8 cellular contexts compared by ENCODE assay signal in the genomic region with DNA sequence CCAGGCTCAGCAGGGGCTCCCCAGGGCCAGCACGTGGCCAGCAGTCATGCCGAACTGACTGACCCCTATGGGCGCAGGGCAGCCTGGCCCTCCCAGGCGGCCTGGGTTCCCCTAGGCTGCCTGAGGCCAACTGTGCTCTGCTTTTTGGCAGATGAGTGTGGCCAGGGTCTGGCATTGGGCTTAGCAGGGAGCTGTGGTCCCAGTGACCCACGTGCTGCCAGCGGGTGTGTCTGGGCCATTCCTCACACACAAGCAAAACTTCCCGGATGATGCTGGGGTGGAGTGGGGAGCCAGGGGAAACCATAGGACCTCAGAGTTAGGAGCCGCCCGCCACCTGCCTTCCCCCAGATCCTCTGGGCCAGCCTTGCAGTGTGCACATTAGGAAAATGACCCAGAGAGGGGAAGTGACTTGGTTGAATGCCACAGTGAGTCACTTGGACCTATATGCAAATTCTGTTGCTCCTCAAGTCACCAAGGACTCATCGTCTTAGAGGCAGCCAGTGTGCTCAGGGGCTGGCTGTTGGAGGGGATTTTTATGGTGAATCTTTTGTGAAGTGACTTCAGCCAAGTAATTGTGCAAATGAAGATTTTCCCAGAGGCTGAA. TPM values are rescaled to one million over a fixed set of nuclear protein-coding genes. Genes with fewer than 3 reads are reported as not detected.
A peak's percentile ranks its signal among the peaks of the same experiment; 100 is the strongest.
DNase-seq lines count a peak whose midpoint lies in the region; ATAC-seq, FAIRE-seq and TF ChIP-seq lines count a peak whose summit lies in the region.

No MANE protein-coding gene starts in this region.

- ATAC-seq in GM18861 (IDR thresholded peaks at IDR 0.05; ENCODE audit: unreplicated experiment) (peak; percentile 48), HG02970 (IDR thresholded peaks at IDR 0.05; ENCODE audit: low FRiP score, unreplicated experiment) (peak; percentile 49)

- H4K8ac ChIP-seq in H1 (ENCODE audit: extremely low read depth, insufficient read depth, low read length) = peak overlapping the region; percentile 30; the same call in 1 of the 2 replicates

- DNase-seq in AG20443 (ENCODE audit: low spot score) (peak; percentile 61), RKO (ENCODE audit: low spot score) (peak; percentile 58), H1 (ENCODE audit: low read depth in 1 of 2, low spot score in 2 of 2) (no peak), ovary (no peak), cortex of kidney (lab: John Stamatoyannopoulos, UW) (no peak)
- peak; percentile 41 to 54 for DNase-seq in stimulated activated CD8-positive, alpha-beta memory T cell treated with anti-CD3 and anti-CD28 coated beads, Interleukin-7, amount 100 ng/mL, for 4 hours (ENCODE audit: low read depth in 2 of 2)

- TF ChIP-seq POLR2A in H1 (IDR thresholded peaks at IDR 0.05; ENCODE audit: control extremely low read depth in 1 of 2, low read depth in 2 of 2, low read length in 2 of 2) (no peak), ovary (IDR thresholded peaks at IDR 0.05) (no peak)

- H3K9me3 ChIP-seq in H1 (ENCODE audit: insufficient read depth in 2 of 2, low read depth in 1 of 2, low read length in 1 of 2) (no peaks in the 10 kb centered on the region), ovary (no peaks in the 10 kb centered on the region)

- no peak overlapping the region for H3K23ac ChIP-seq in H1 (ENCODE audit: insufficient read length)

- H3K56ac ChIP-seq in H1 (replicated peaks; ENCODE audit: insufficient read length, low read depth, low read length) = no peak overlapping the region

- TF ChIP-seq EP300 in H1 (IDR thresholded peaks at IDR 0.05; ENCODE audit: borderline replicate concordance in 1 of 2, low read depth in 2 of 2, low read length in 2 of 2) (no peak), ovary (IDR thresholded peaks at IDR 0.05) (no peak)

- no peaks in the 10 kb centered on the region for H4K20me1 ChIP-seq in H1 (replicated peaks in 1 of 2; ENCODE audit: control insufficient read depth in 1 of 2, insufficient read depth in 2 of 2, low read length in 2 of 2)

- no peak overlapping the region for H2BK5ac ChIP-seq in H1 (ENCODE audit: low read depth, low read length)

- no peaks in the 10 kb centered on the region for H3K79me2 ChIP-seq in H1 (ENCODE audit: control insufficient read depth in 1 of 2, insufficient read depth in 2 of 2, low read length in 2 of 2)

- no peak overlapping the region for H3K9ac ChIP-seq in H1 (replicated peaks in 1 of 4; ENCODE audit: extremely low read depth in 1 of 4, low read depth in 3 of 4, low read length in 3 of 4)

- H3K27me3 ChIP-seq in H1 (replicated peaks in 1 of 4; ENCODE audit: control insufficient read depth in 3 of 4, extremely low read depth in 1 of 4, insufficient read depth in 3 of 4, low read length in 3 of 4) = no peaks in the 10 kb centered on the region; a peak in 1 of 7 replicates
- no peaks in the 10 kb centered on the region for H3K27me3 ChIP-seq in ovary

- H3K36me3 ChIP-seq in H1 (ENCODE audit: control insufficient read depth in 2 of 4, insufficient read depth in 4 of 4, low read length in 3 of 4) = no peaks in the 10 kb centered on the region
- no peaks in the 10 kb centered on the region for H3K36me3 ChIP-seq in ovary

- H2BK15ac ChIP-seq in H1 (ENCODE audit: low read length) = no peak overlapping the region

- H3K14ac ChIP-seq in H1 (ENCODE audit: insufficient read length) = no peak overlapping the region

- TF ChIP-seq RAD21 in H1 (IDR thresholded peaks at IDR 0.05 in 1 of 2, conservative IDR thresholded peaks at IDR 0.05 in 1 of 2; ENCODE audit: low read depth in 2 of 2, low read length in 2 of 2) = no peak

- no peak overlapping the region for H2AK5ac ChIP-seq in H1 (ENCODE audit: low read depth, low read length)

- H2AFZ ChIP-seq in H1 (ENCODE audit: low read length) = no peak overlapping the region

- H3K27ac ChIP-seq in H1 (ENCODE audit: low read depth, low read length) (no peak overlapping the region), ovary (no peak overlapping the region)

- CTCF ChIA-PET in H1 (lab: Charles Lee; ENCODE audit: partially characterized antibody) = interaction anchor here (1.2 to 10.8 kb wide), 8 partner anchors 10 to 88 kb away, joined by 3 to 114 read pairs (median 6); no protein-coding TSS in a partner anchor

- no peak overlapping the region for H3K18ac ChIP-seq in H1 (ENCODE audit: extremely low read depth, low read length)

- H4K5ac ChIP-seq in H1 (ENCODE audit: insufficient read length, low read depth, low read length) = no peak overlapping the region

- 88% methylated on average over 9 of the region's 10 CpGs; no CpG with 5 or more reads in 1 of the 2 experiments for WGBS in H1 (ENCODE audit: extremely low coverage in 1 of 2, insufficient coverage in 1 of 2, insufficient read length in 1 of 2, insufficient replicate concordance in 2 of 2, low coverage in 1 of 2, low lambda C conversion rate in 2 of 2, missing lambda C conversion rate in 1 of 2), 2 experiments
- WGBS in ovary, 3 donors = 84 to 92% (median 86%) methylated on average over 6 to 10 of the region's 10 CpGs

- no peak overlapping the region for H2BK120ac ChIP-seq in H1 (replicated peaks; ENCODE audit: low read depth, low read length)

- POLR2A ChIA-PET in H1 (lab: Charles Lee; ENCODE audit: partially characterized antibody) = interaction anchor here (1.1 kb wide), 1 partner anchor 23 kb away, joined by 3 read pairs; no protein-coding TSS in a partner anchor

- H3K23me2 ChIP-seq in H1 (ENCODE audit: low read depth, low read length) = no peaks in the 10 kb centered on the region

- no peaks in the 10 kb centered on the region for H3K79me1 ChIP-seq in H1 (ENCODE audit: low read depth, low read length)

- intact Hi-C loops in ovary (cut with DNase I) = loop anchor here in 1 of 4 donors (10.0 kb wide), 1 partner anchor 81 kb away; no protein-coding TSS in a partner anchor

- H3K4ac ChIP-seq in H1 (replicated peaks; ENCODE audit: insufficient read length, low read depth, low read length) = no peak overlapping the region

- H4K91ac ChIP-seq in H1 (replicated peaks; ENCODE audit: insufficient read length, low read length) = no peak overlapping the region

- no peak overlapping the region for H3K4me2 ChIP-seq in H1 (ENCODE audit: insufficient read depth in 1 of 2, low read depth in 2 of 2, low read length in 2 of 2)

- H2BK20ac ChIP-seq in H1 (ENCODE audit: low read length) = no peak overlapping the region

- FAIRE-seq in H1 (lab: Jason Lieb, UNC) = no peak

- H3K4me1 ChIP-seq in H1 (replicated peaks in 1 of 4; ENCODE audit: control insufficient read depth in 3 of 4, insufficient read depth in 4 of 4, low read length in 3 of 4) = peaks cover 1 to 3% (median 2%) of the 10 kb centered on the region in 4 experiments; a peak in 6 of 7 replicates
- H3K4me1 ChIP-seq in ovary (ENCODE audit: insufficient read depth) = peaks cover 10% of the 10 kb centered on the region

- H3K4me3 ChIP-seq in H1 (ENCODE audit: extremely low read depth in 1 of 4, insufficient read depth in 2 of 4, low read depth in 3 of 4, low read length in 4 of 4) (no peak overlapping the region), ovary (no peak overlapping the region)

- H2BK12ac ChIP-seq in H1 (ENCODE audit: low read depth, low read length) = no peak overlapping the region

- TF ChIP-seq CTCF in H1 (IDR thresholded peaks at IDR 0.05; ENCODE audit: control extremely low read depth in 1 of 3, insufficient read depth in 1 of 3, low read depth in 1 of 3, low read length in 3 of 3) = no peak
- TF ChIP-seq CTCF in ovary (IDR thresholded peaks at IDR 0.05) = no peak

TF ChIP-seq in H1, 55 proteins besides CTCF, POLR2A, EP300 and RAD21:
- no peak for TF ChIP-seq NANOG (IDR thresholded peaks at IDR 0.05; ENCODE audit: insufficient read depth, low read depth, low read length, poor library complexity, severe bottlenecking)
- no peak for TF ChIP-seq HDAC6 (IDR thresholded peaks at IDR 0.05; ENCODE audit: low read depth, low read length)
- TF ChIP-seq KDM5A (IDR thresholded peaks at IDR 0.05; ENCODE audit: low read length) = no peak
- TF ChIP-seq CBX5 (IDR thresholded peaks at IDR 0.05; ENCODE audit: low read depth, low read length) = no peak
- no peak for TF ChIP-seq CREB1 (IDR thresholded peaks at IDR 0.05)
- TF ChIP-seq, protein P1, sequence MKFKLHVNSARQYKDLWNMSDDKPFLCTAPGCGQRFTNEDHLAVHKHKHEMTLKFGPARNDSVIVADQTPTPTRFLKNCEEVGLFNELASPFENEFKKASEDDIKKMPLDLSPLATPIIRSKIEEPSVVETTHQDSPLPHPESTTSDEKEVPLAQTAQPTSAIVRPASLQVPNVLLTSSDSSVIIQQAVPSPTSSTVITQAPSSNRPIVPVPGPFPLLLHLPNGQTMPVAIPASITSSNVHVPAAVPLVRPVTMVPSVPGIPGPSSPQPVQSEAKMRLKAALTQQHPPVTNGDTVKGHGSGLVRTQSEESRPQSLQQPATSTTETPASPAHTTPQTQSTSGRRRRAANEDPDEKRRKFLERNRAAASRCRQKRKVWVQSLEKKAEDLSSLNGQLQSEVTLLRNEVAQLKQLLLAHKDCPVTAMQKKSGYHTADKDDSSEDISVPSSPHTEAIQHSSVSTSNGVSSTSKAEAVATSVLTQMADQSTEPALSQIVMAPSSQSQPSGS (IDR thresholded peaks at IDR 0.05; ENCODE audit: low read length) = no peak
- TF ChIP-seq SIRT6 (IDR thresholded peaks at IDR 0.05; ENCODE audit: low read length) = no peak
- no peak for TF ChIP-seq FOSL1 (IDR thresholded peaks at IDR 0.05; ENCODE audit: insufficient read depth, low read depth, low read length)
- TF ChIP-seq KDM1A (IDR thresholded peaks at IDR 0.05; ENCODE audit: borderline replicate concordance, low read length) = no peak

RNA-seq across cellular contexts. Expression of a gene that starts 6.6 kb away (rescaled TPM):
- 7.1 and 7.2 TPM in 2 replicates for total RNA-seq in H1 (2021; fragmentation: NEBNext Ultra II Directional; extraction: Animal tissue kit (Norgen Biotek cat#: 25700))
- polyA plus RNA-seq in H1 (2011; rRNA removed) (20.3 and 22.1 TPM in 2 replicates), ovary (1 to 10 TPM in 1 of 2 donors, under 1 TPM in 1; 0.57 to 2.2 TPM)
- 12.9 TPM for polyA plus RNA-seq in H1 (2011; cell fraction: cytosol; rRNA removed)
- polyA plus RNA-seq in H1 (2011; cell fraction: nucleus; rRNA removed) = 23.1 TPM
- 6.9 to 12.0 TPM (median 8.8 TPM) in 4 replicates for polyA plus RNA-seq in H1 (2012, experiment 1 of 2)
- 6.4 TPM for polyA plus RNA-seq in H1 (2012, experiment 2 of 2)
- polyA plus RNA-seq in H1 (2013, experiment 1 of 2) = 5.4 TPM
- polyA plus RNA-seq in H1 (2013, experiment 2 of 2) = 5.4 TPM
- polyA minus RNA-seq in H1 (2011; rRNA and poly(A)+ RNA removed) = 14.0 and 14.6 TPM in 2 replicates
- polyA minus RNA-seq in H1 (2011; cell fraction: cytosol; rRNA and poly(A)+ RNA removed) = 10.5 TPM
- 11.1 TPM for polyA minus RNA-seq in H1 (2011; cell fraction: nucleus; rRNA and poly(A)+ RNA removed)
- 1 to 10 TPM; 1.5 to 5.0 (median 2.9) TPM for total RNA-seq in ovary

Comparison
In these comparisons a context has a peak if more than half of its experiments do, and no peak if none do; other contexts are left out.
1. DNase-seq: peak in AG20443 (single experiment), RKO (single experiment) and stimulated activated CD8-positive, alpha-beta memory T cell treated with anti-CD3 and anti-CD28 coated beads, Interleukin-7, amount 100 ng/mL, for 4 hours (2 of 2); none in H1 (0 of 2), ovary (0 of 5) and cortex of kidney (single experiment).